ENCODE assay signal across 1 cellular context in genomic region chr14:61535032-61535431, GRCh38.
TF ChIP-seq lines count a peak whose summit lies in the region.

No MANE protein-coding gene starts in this region.

TF ChIP-seq in H1, 55 proteins besides CTCF, POLR2A, EP300 and RAD21 (continued from another document):
- TF ChIP-seq E2F6 (IDR thresholded peaks at IDR 0.05) (no peak), KDM1A (IDR thresholded peaks at IDR 0.05; ENCODE audit: borderline replicate concordance, low read length) (no peak), SP1 (IDR thresholded peaks at IDR 0.05; ENCODE audit: low read depth, low read length) (no peak), TAF7 (optimal IDR thresholded peaks at IDR 0.05; ENCODE audit: borderline replicate concordance, low read depth, low read length) (no peak), FOSL1 (IDR thresholded peaks at IDR 0.05; ENCODE audit: insufficient read depth, low read depth, low read length) (no peak), PHF8 (conservative IDR thresholded peaks at IDR 0.05; ENCODE audit: low read depth, low read length) (no peak), SP2 (IDR thresholded peaks at IDR 0.05; ENCODE audit: low read length) (no peak), MAX (IDR thresholded peaks at IDR 0.05) (no peak), ASH2L (IDR thresholded peaks at IDR 0.05; ENCODE audit: low read length) (no peak), BCL11A (IDR thresholded peaks at IDR 0.05; ENCODE audit: low read depth in 2 of 2, low read length in 2 of 2) (no peak)
